In the genomic region with DNA sequence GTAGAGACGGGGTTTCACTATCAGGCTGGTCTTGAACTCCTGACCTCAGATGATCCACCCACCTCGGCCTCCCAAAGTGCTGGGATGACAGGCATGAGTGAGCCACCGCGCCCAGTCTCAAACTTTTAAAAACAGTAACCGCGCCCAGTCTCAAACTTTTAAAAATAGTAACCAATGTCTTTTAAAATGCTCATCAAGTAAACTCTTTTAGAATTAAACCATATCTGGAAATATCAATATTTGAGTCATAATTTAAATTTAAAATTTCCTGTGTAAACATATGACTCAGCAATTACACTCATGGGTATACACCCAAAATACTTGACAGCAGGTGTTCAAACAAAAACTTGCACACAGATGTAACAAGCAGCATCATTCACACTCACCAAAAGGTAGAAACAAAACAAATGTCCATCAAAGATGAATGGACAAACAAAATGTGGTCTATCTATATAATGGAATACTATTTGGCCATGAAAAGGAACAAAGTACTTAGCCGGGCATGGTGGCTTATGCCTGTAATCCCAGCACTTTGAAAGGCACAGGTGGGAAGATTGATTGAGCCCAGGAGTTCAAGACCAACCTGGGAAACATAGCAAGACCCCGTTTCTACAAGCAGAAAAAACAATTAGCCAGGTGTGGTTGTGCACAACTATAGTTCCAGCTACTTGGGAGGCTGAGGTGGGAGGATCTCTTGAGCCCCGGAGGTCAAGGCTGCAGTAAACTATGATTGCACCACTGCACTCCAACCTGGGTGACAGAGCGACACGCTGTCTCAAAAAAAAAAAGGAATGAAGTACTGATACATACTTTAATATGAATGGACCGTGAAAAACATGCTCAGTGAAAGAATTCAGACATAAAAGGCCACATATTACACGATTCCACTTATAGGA, we compare ENCODE assay signal across 20 cellular contexts. TPM values are rescaled to one million over a fixed set of nuclear protein-coding genes. Genes with fewer than 3 reads are reported as not detected.
"Had no signal": no experiment of that assay in that cellular context is flagged by ENCODE, and none has a peak within 500 bp of the region (broad histone marks: within the 10 kb centered on the region; RNA-seq: fewer than 3 reads in every experiment).

No MANE protein-coding gene starts in this region.

- H3K4me3 ChIP-seq: ascending aorta, gastrocnemius medialis, left lung, tibial nerve had no signal

- ATAC-seq: esophagus mucosa, gastrocnemius medialis, left lung had no signal

- H3K36me3 ChIP-seq: ascending aorta, gastrocnemius medialis, left lung, tibial nerve had no signal

- H3K27ac ChIP-seq: ascending aorta, gastrocnemius medialis, left lung, tibial nerve had no signal

- FAIRE-seq: urothelium cell line had no signal

- DNase-seq: activated CD4-positive, alpha-beta T cell treated with anti-CD3 and anti-CD28 coated beads, Interleukin-2, amount 50 U/mL, for 1 hour; activated CD8-positive, alpha-beta memory T cell treated with anti-CD3 and anti-CD28 coated beads, Interleukin-2, amount 50 U/mL, for 4 hours; activated naive CD4-positive, alpha-beta T cell treated with anti-CD3 and anti-CD28 coated beads, Interleukin-2, amount 50 U/mL, for 16 hours; activated T-cell treated with anti-CD3 and anti-CD28 coated beads, Interleukin-2, amount 50 U/mL, for 4 hours; cortex of kidney; effector CD4-positive, alpha-beta T cell; gastrocnemius medialis; head of caudate nucleus; mammary epithelial cell; nephron progenitor cell; nucleus accumbens had no signal

- H3K4me1 ChIP-seq: ascending aorta, gastrocnemius medialis, left lung had no signal

- H3K9me3 ChIP-seq: ascending aorta, gastrocnemius medialis, left lung, tibial nerve had no signal

RNA-seq across cellular contexts. Expression of a gene that starts 20.2 kb away (rescaled TPM):
- total RNA-seq: activated T-cell treated with anti-CD3 and anti-CD28 coated beads, Interleukin-2, amount 50 U/mL, for 4 hours; esophagus mucosa; gastrocnemius medialis; kidney epithelial cell; mammary epithelial cell; myocyte; progenitor cell of endocrine pancreas; skeletal muscle tissue; tibial nerve had no signal
- polyA plus RNA-seq: mammary epithelial cell had no signal
